In the genomic region with DNA sequence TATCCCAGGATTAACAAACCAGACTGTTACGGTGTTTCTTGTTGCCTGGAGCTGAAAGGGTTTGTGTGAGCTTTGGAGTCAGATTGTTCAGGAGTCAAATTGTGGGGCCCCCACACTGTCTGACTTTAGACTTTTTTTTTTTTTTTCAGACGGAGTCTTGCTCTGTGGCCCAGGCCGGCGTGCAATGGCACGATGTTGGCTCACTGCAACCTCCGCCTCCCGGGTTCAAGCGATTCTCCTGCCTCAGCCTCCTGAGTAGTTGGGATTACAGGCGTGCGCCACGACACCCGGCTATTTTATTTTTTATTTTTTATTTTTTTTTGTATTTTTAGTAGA, we compare ENCODE assay signal across 8 cellular contexts. TPM values are rescaled to one million over a fixed set of nuclear protein-coding genes. Genes with fewer than 3 reads are reported as not detected.
DNase-seq lines count a peak whose midpoint lies in the region; ATAC-seq and TF ChIP-seq lines count a peak whose summit lies in the region.

No MANE protein-coding gene starts in this region.

- H3K4me1 ChIP-seq in iPS-18a (ENCODE audit: control insufficient read depth, low read depth, low read length): no peaks in the 10 kb centered on the region
- H3K4me1 ChIP-seq in spleen: peaks cover 14 to 57% (median 41%) of the 10 kb centered on the region in 6 donors

- POLR2A ChIA-PET in activated CD8-positive, alpha-beta T cell treated with anti-CD3 and anti-CD28 coated beads for 36 hours (lab: Charles Lee): interaction anchor here (0.9 to 2.0 kb wide), 16 partner anchors 11 to 61 kb away, joined by 3 to 10 read pairs (median 4); a partner anchor contains a TSS

- intact Hi-C loops in activated CD8-positive, alpha-beta T cell treated with anti-CD3 and anti-CD28 coated beads for 36 hours (cut with micrococcal nuclease): loop anchor here (5.0 kb wide), 1 partner anchor 124 kb away; no protein-coding TSS in a partner anchor
- intact Hi-C loops in spleen (cut with DNase I; ENCODE audit: low total_unique reads): no loop called here

- ATAC-seq in activated CD8-positive, alpha-beta T cell treated with anti-CD3 and anti-CD28 coated beads for 36 hours: no peak
- ATAC-seq in GM18909 (IDR thresholded peaks at IDR 0.05; ENCODE audit: poor library complexity, unreplicated experiment): no peak
- ATAC-seq in GM19395 (IDR thresholded peaks at IDR 0.05; ENCODE audit: unreplicated experiment): no peak
- no peak for ATAC-seq in HG03521 (IDR thresholded peaks at IDR 0.05; ENCODE audit: unreplicated experiment)

- CTCF ChIA-PET in activated CD8-positive, alpha-beta T cell treated with anti-CD3 and anti-CD28 coated beads for 36 hours (lab: Charles Lee): interaction anchor here (0.7 to 13.4 kb wide), 27 partner anchors 9 to 237 kb away, joined by 3 to 122 read pairs (median 5); a partner anchor contains a TSS

- TF ChIP-seq POLR2A in spleen (IDR thresholded peaks at IDR 0.05): no peak

- H3K27me3 ChIP-seq in iPS-18a (ENCODE audit: control insufficient read depth, insufficient read depth, low read length): no peaks in the 10 kb centered on the region
- H3K27me3 ChIP-seq in spleen (replicated peaks in 1 of 7): no peaks in the 10 kb centered on the region

- no peaks in the 10 kb centered on the region for H3K27me3 Mint-ChIP-seq in activated CD8-positive, alpha-beta T cell treated with anti-CD3 and anti-CD28 coated beads for 36 hours

- H3K36me3 ChIP-seq in iPS-18a (ENCODE audit: control insufficient read depth, low read depth, low read length) (peaks cover 26% of the 10 kb centered on the region), spleen (peaks cover 0 to 47% (median 34%) of the 10 kb centered on the region in 6 donors)

- 86 to 93% (median 89%) methylated on average over 12 of the region's 12 CpGs for WGBS in spleen, 5 donors

- H3K36me3 Mint-ChIP-seq in activated CD8-positive, alpha-beta T cell treated with anti-CD3 and anti-CD28 coated beads for 36 hours (ENCODE audit: low read depth): peaks cover 29% of the 10 kb centered on the region

- H3K27ac ChIP-seq in iPS-18a (ENCODE audit: low read length): no peak overlapping the region
- peak overlapping the region in 3 of 8 donors; percentile 82 to 84 (median 83) for H3K27ac ChIP-seq in spleen

- DNase-seq in HFF-Myc (ENCODE audit: extremely low read depth, low read depth): no peak
- no peak for DNase-seq in activated CD8-positive, alpha-beta T cell treated with anti-CD3 and anti-CD28 coated beads for 36 hours
- no peak for DNase-seq in spleen
- no peak for DNase-seq in NCI-H1417 (lab: John Stamatoyannopoulos, UW)

- no peaks in the 10 kb centered on the region for H3K9me3 Mint-ChIP-seq in activated CD8-positive, alpha-beta T cell treated with anti-CD3 and anti-CD28 coated beads for 36 hours

- H3K4me3 ChIP-seq in HFF-Myc (replicated peaks; ENCODE audit: low read depth, low read length) (peak overlapping the region; percentile 71), iPS-18a (ENCODE audit: low read length) (peak overlapping the region; percentile 99), spleen (peak overlapping the region; percentile 64 to 99 (median 94))

- peak overlapping the region; percentile 99 for H3K4me3 Mint-ChIP-seq in activated CD8-positive, alpha-beta T cell treated with anti-CD3 and anti-CD28 coated beads for 36 hours

- H3K9me3 ChIP-seq in iPS-18a (ENCODE audit: control insufficient read depth, low read depth, low read length) (no peaks in the 10 kb centered on the region), spleen (no peaks in the 10 kb centered on the region)

- peak overlapping the region; percentile 96 for H3K27ac Mint-ChIP-seq in activated CD8-positive, alpha-beta T cell treated with anti-CD3 and anti-CD28 coated beads for 36 hours

- H3K9ac ChIP-seq in iPS-18a (ENCODE audit: low read length): peak overlapping the region; percentile 87

- peaks cover 28% of the 10 kb centered on the region for H3K4me1 Mint-ChIP-seq in activated CD8-positive, alpha-beta T cell treated with anti-CD3 and anti-CD28 coated beads for 36 hours (ENCODE audit: low read depth)

- TF ChIP-seq CTCF in HFF-Myc (IDR thresholded peaks at IDR 0.05; ENCODE audit: low read depth, low read length, missing control alignments) (no peak), spleen (IDR thresholded peaks at IDR 0.05 in 8 of 11, conservative IDR thresholded peaks at IDR 0.05 in 3 of 11) (no peak)
- no peak for TF ChIP-seq CTCF in activated CD8-positive, alpha-beta T cell treated with anti-CD3 and anti-CD28 coated beads for 36 hours (IDR thresholded peaks at IDR 0.05)

RNA-seq across cellular contexts. Expression of a gene that starts 0.8 kb away (rescaled TPM):
- total RNA-seq in activated CD8-positive, alpha-beta T cell treated with anti-CD3 and anti-CD28 coated beads for 36 hours: 10 to 100 TPM; 46.3 to 47.3 TPM
- 10 to 100 TPM; 13.2 to 29.8 (median 16.3) TPM for total RNA-seq in spleen
- 10 to 100 TPM; 20.7 to 38.2 (median 32.5) TPM for polyA plus RNA-seq in spleen

RNA-seq across cellular contexts. Expression of a gene that starts 11.0 kb away (rescaled TPM):
- 1 to 10 TPM; 4.0 to 4.3 TPM for total RNA-seq in activated CD8-positive, alpha-beta T cell treated with anti-CD3 and anti-CD28 coated beads for 36 hours
- total RNA-seq in spleen: 1 to 10 TPM; 3.0 to 9.5 (median 6.0) TPM
- polyA plus RNA-seq in spleen: 1 to 10 TPM; 1.2 to 1.6 (median 1.4) TPM

RNA-seq across cellular contexts. Expression of a gene that starts 11.5 kb away (rescaled TPM):
- total RNA-seq in activated CD8-positive, alpha-beta T cell treated with anti-CD3 and anti-CD28 coated beads for 36 hours: 10 to 100 TPM; 29.6 to 34.1 TPM
- total RNA-seq in spleen: 10 to 100 TPM in 3 of 7 donors, 1 to 10 TPM in 4; 4.9 to 22.0 (median 9.9) TPM
- 10 to 100 TPM; 15.8 to 20.7 (median 16.3) TPM for polyA plus RNA-seq in spleen

RNA-seq across cellular contexts. Expression of a gene that starts 16.6 kb away (rescaled TPM):
- total RNA-seq in activated CD8-positive, alpha-beta T cell treated with anti-CD3 and anti-CD28 coated beads for 36 hours: 1 to 10 TPM; 7.6 to 7.9 TPM
- total RNA-seq in spleen: 1 to 10 TPM in 2 of 7 donors, under 1 TPM in 5; 0.23 to 1.5 (median 0.47) TPM
- polyA plus RNA-seq in spleen: under 1 TPM; 0.20 to 0.48 (median 0.30) TPM

RNA-seq across cellular contexts. Expression of a gene that starts 28.5 kb away (rescaled TPM):
- total RNA-seq in activated CD8-positive, alpha-beta T cell treated with anti-CD3 and anti-CD28 coated beads for 36 hours: 10 to 100 TPM; 23.4 to 24.3 TPM
- 10 to 100 TPM; 17.2 to 36.8 (median 23.0) TPM for total RNA-seq in spleen
- polyA plus RNA-seq in spleen: 10 to 100 TPM; 29.0 to 49.0 (median 33.0) TPM
